ENCODE assay signal across 9 cellular contexts in the genomic region with DNA sequence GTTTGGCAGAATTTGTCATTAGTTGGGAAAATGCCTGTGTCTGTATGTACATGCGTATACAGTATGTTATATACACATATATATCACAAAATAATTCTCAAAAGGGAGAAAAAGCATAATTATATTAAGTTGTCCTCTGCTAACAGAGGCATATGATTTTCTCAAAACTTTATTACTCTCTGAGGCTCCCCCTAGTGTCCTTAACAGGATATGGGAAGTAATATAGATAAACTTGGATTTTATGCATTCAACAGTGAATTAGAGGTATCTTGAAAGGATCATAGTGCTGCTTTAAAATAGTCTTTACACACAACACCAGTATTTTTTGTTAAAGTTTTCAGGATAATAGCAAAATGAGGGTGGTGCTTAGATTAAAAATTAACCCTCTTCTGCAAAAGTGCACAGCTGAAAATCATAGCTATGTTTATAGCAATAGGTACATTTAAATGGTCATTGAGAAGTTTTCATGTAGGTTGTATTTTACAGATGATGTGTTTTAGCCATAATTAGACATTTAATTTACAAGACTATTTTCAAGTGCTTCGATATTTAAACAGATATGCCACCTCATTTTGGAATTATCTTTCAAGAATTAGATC.
DNase-seq lines count a peak whose midpoint lies in the region; TF ChIP-seq lines count a peak whose summit lies in the region.
"Had no signal": no experiment of that assay in that cellular context is flagged by ENCODE, and none has a peak within 500 bp of the region (broad histone marks: within the 10 kb centered on the region; RNA-seq: fewer than 3 reads in every experiment).

No MANE protein-coding gene starts in this region.

- H3K36me3 Mint-ChIP-seq in CD14-positive monocyte, result no peaks in the 10 kb centered on the region

- no peak overlapping the region for H3K4me3 ChIP-seq in HFF-Myc (replicated peaks; ENCODE audit: low read depth, low read length)
- no peak overlapping the region for H3K4me3 ChIP-seq in adrenal gland
- no peak overlapping the region for H3K4me3 ChIP-seq in liver (ENCODE audit: low read depth in 1 of 3, low read length in 3 of 3)
- no peak overlapping the region for H3K4me3 ChIP-seq in thyroid gland (replicated peaks in 1 of 3)
- H3K4me3 ChIP-seq: SJSA1 had no signal

- TF ChIP-seq CTCF in CD14-positive monocyte (IDR thresholded peaks at IDR 0.05) (peak; percentile 27), HFF-Myc (IDR thresholded peaks at IDR 0.05; ENCODE audit: low read depth, low read length, missing control alignments) (peak; percentile 3), adrenal gland (IDR thresholded peaks at IDR 0.05) (peak in 4 of 6 experiments; percentile 14 to 48 (median 26)), liver (IDR thresholded peaks at IDR 0.05; ENCODE audit: low read depth, low read length, missing input control) (peak; percentile 40), thyroid gland (IDR thresholded peaks at IDR 0.05) (peak in 1 of 6 experiments; percentile 51)

- no peak overlapping the region for H3K27ac ChIP-seq in adrenal gland
- no peak overlapping the region for H3K27ac ChIP-seq in liver (ENCODE audit: low read depth in 1 of 2, low read length in 2 of 2)
- H3K27ac ChIP-seq in thyroid gland, result no peak overlapping the region
- H3K27ac ChIP-seq: SJSA1 had no signal

- H3K4me3 Mint-ChIP-seq in CD14-positive monocyte, result no peak overlapping the region

- peaks cover 0 to 3% (median 1%) of the 10 kb centered on the region in 7 donors for H3K9me3 Mint-ChIP-seq in CD14-positive monocyte

- H3K27me3 Mint-ChIP-seq in CD14-positive monocyte (ENCODE audit: low read depth in 3 of 3), result peaks cover 0 to 3% (median 0%) of the 10 kb centered on the region in 3 donors

- peak; percentile 51 to 55 for TF ChIP-seq RAD21 in liver (IDR thresholded peaks at IDR 0.05)

- TF ChIP-seq POLR2A in adrenal gland (IDR thresholded peaks at IDR 0.05) (no peak), thyroid gland (IDR thresholded peaks at IDR 0.05) (no peak)

- no peaks in the 10 kb centered on the region for H3K9me3 ChIP-seq in adrenal gland (replicated peaks in 1 of 3)
- H3K9me3 ChIP-seq in liver (ENCODE audit: control insufficient read depth in 4 of 4, low read length in 3 of 4), result no peaks in the 10 kb centered on the region
- no peaks in the 10 kb centered on the region for H3K9me3 ChIP-seq in thyroid gland
- H3K9me3 ChIP-seq: SJSA1 had no signal

- H3K27me3 ChIP-seq in adrenal gland (no peaks in the 10 kb centered on the region), liver (ENCODE audit: control insufficient read depth in 4 of 4, insufficient read depth in 4 of 4, low read length in 3 of 4) (no peaks in the 10 kb centered on the region), thyroid gland (no peaks in the 10 kb centered on the region)
- H3K27me3 ChIP-seq: SJSA1 had no signal

- intact Hi-C loops in CD14-positive monocyte (cut with micrococcal nuclease) (no loop called here), adrenal gland (cut with DNase I) (no loop called here), thyroid gland (cut with DNase I) (no loop called here)

- no peaks in the 10 kb centered on the region for H3K4me1 Mint-ChIP-seq in CD14-positive monocyte

- no peaks in the 10 kb centered on the region for H3K4me1 ChIP-seq in adrenal gland (replicated peaks in 1 of 2)
- H3K4me1 ChIP-seq in liver (ENCODE audit: control insufficient read depth in 4 of 4, insufficient read depth in 4 of 4, low read length in 3 of 4), result no peaks in the 10 kb centered on the region
- no peaks in the 10 kb centered on the region for H3K4me1 ChIP-seq in thyroid gland
- H3K4me1 ChIP-seq: SJSA1 had no signal

- H3K9ac ChIP-seq in liver (ENCODE audit: low read depth in 1 of 2, low read length in 2 of 2), result no peak overlapping the region

- no peak for DNase-seq in CD14-positive monocyte (ENCODE audit: low spot score)
- no peak for DNase-seq in HFF-Myc (ENCODE audit: extremely low read depth, low read depth)
- no peak for DNase-seq in adrenal gland
- DNase-seq in hippocampal formation (lab: John Stamatoyannopoulos, UW), result no peak
- no peak for DNase-seq in NCI-H526 treated with DMSO at 0.1 percent for 48 hours (lab: John Stamatoyannopoulos, UW)
- no peak for DNase-seq in midbrain (lab: John Stamatoyannopoulos, UW)
- DNase-seq in thyroid gland, result no peak

- H3K36me3 ChIP-seq in adrenal gland (replicated peaks in 1 of 2), result no peaks in the 10 kb centered on the region
- no peaks in the 10 kb centered on the region for H3K36me3 ChIP-seq in liver (ENCODE audit: control insufficient read depth in 4 of 4, insufficient read depth in 3 of 4, low read depth in 1 of 4, low read length in 3 of 4)
- H3K36me3 ChIP-seq in thyroid gland, result no peaks in the 10 kb centered on the region
- H3K36me3 ChIP-seq: SJSA1 had no signal

- WGBS in adrenal gland, 4 donors, result 49 to 55% (median 53%) methylated on average over 2 of the region's 2 CpGs
- WGBS in liver, result 42% methylated on average over 2 of the region's 2 CpGs
- WGBS in thyroid gland, 2 donors, result 68 to 69% methylated on average over 2 of the region's 2 CpGs

- no peak overlapping the region for H3K27ac Mint-ChIP-seq in CD14-positive monocyte

TF ChIP-seq in liver, 16 proteins besides CTCF, POLR2A, EP300 and RAD21:
- TF ChIP-seq MAX (IDR thresholded peaks at IDR 0.05), result no peak
- TF ChIP-seq FOXA1 (IDR thresholded peaks at IDR 0.05), result no peak
- TF ChIP-seq, protein P1, sequence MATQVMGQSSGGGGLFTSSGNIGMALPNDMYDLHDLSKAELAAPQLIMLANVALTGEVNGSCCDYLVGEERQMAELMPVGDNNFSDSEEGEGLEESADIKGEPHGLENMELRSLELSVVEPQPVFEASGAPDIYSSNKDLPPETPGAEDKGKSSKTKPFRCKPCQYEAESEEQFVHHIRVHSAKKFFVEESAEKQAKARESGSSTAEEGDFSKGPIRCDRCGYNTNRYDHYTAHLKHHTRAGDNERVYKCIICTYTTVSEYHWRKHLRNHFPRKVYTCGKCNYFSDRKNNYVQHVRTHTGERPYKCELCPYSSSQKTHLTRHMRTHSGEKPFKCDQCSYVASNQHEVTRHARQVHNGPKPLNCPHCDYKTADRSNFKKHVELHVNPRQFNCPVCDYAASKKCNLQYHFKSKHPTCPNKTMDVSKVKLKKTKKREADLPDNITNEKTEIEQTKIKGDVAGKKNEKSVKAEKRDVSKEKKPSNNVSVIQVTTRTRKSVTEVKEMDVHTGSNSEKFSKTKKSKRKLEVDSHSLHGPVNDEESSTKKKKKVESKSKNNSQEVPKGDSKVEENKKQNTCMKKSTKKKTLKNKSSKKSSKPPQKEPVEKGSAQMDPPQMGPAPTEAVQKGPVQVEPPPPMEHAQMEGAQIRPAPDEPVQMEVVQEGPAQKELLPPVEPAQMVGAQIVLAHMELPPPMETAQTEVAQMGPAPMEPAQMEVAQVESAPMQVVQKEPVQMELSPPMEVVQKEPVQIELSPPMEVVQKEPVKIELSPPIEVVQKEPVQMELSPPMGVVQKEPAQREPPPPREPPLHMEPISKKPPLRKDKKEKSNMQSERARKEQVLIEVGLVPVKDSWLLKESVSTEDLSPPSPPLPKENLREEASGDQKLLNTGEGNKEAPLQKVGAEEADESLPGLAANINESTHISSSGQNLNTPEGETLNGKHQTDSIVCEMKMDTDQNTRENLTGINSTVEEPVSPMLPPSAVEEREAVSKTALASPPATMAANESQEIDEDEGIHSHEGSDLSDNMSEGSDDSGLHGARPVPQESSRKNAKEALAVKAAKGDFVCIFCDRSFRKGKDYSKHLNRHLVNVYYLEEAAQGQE (IDR thresholded peaks at IDR 0.05), result no peak
- TF ChIP-seq JUND (IDR thresholded peaks at IDR 0.05), result no peak
- TF ChIP-seq RXRA (IDR thresholded peaks at IDR 0.05), result no peak
- TF ChIP-seq GABPA (IDR thresholded peaks at IDR 0.05 in 1 of 2, conservative IDR thresholded peaks at IDR 0.05 in 1 of 2), result no peak
- TF ChIP-seq YY1 (IDR thresholded peaks at IDR 0.05), result no peak
- TF ChIP-seq, protein P2, sequence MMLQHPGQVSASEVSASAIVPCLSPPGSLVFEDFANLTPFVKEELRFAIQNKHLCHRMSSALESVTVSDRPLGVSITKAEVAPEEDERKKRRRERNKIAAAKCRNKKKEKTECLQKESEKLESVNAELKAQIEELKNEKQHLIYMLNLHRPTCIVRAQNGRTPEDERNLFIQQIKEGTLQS (IDR thresholded peaks at IDR 0.05), result no peak
- no peak for TF ChIP-seq FOXA2 (IDR thresholded peaks at IDR 0.05)
- no peak for TF ChIP-seq HNF4A (conservative IDR thresholded peaks at IDR 0.05)
- no peak for TF ChIP-seq EGR1 (IDR thresholded peaks at IDR 0.05; ENCODE audit: low read depth in 2 of 2)
- TF ChIP-seq TAF1 (conservative IDR thresholded peaks at IDR 0.05), result no peak
- TF ChIP-seq SP1 (IDR thresholded peaks at IDR 0.05), result no peak
- TF ChIP-seq, protein P3, sequence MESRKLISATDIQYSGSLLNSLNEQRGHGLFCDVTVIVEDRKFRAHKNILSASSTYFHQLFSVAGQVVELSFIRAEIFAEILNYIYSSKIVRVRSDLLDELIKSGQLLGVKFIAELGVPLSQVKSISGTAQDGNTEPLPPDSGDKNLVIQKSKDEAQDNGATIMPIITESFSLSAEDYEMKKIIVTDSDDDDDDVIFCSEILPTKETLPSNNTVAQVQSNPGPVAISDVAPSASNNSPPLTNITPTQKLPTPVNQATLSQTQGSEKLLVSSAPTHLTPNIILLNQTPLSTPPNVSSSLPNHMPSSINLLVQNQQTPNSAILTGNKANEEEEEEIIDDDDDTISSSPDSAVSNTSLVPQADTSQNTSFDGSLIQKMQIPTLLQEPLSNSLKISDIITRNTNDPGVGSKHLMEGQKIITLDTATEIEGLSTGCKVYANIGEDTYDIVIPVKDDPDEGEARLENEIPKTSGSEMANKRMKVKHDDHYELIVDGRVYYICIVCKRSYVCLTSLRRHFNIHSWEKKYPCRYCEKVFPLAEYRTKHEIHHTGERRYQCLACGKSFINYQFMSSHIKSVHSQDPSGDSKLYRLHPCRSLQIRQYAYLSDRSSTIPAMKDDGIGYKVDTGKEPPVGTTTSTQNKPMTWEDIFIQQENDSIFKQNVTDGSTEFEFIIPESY (IDR thresholded peaks at IDR 0.05), result no peak
- no peak for TF ChIP-seq HNF4G (IDR thresholded peaks at IDR 0.05)
- no peak for TF ChIP-seq NR2F2 (IDR thresholded peaks at IDR 0.05)
TF ChIP-seq in liver: peak in this region for 0.
